In the genomic region with DNA sequence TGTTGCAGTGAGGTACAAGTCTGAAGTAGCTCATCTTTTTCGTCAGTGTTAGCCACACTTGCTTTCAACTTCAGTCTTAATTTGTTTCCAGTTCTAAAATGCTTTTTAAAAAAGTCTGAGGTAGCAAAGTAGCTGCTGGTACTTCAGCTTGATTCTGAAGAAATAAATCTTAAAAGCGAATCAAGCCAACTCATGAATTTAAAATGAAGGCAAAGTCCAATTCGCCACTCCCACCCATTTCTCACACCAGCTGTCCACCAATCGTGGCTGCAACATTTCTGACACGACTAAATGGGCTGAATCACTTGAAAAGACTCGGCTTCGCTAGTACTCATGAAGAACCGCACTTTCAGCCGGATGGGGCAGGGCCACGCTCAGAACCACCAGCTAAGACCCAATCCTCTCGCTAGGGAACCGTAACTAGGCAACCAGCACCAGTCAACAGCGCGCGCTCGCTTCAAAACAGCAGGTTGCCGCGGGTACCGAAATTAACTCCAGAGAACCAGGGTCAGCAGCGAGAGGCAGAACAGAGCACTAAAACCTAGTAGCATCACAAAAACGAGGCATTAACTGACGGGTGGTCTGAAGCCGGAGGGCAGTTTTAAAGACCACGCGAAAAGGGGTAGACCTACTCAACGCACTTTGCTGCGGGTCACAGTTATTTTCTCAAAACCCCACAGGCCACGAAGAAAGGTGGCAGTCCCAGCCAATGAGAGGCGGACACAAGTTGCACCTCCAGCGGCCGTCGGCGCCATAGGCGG, we compare ENCODE assay signal across 1 cellular context.
TF ChIP-seq lines count a peak whose summit lies in the region.

No MANE protein-coding gene starts in this region.

TF ChIP-seq in HEK293, 187 proteins besides CTCF, POLR2A, EP300 and RAD21 (continued from another document and continues in another):
- TF ChIP-seq, protein P1, sequence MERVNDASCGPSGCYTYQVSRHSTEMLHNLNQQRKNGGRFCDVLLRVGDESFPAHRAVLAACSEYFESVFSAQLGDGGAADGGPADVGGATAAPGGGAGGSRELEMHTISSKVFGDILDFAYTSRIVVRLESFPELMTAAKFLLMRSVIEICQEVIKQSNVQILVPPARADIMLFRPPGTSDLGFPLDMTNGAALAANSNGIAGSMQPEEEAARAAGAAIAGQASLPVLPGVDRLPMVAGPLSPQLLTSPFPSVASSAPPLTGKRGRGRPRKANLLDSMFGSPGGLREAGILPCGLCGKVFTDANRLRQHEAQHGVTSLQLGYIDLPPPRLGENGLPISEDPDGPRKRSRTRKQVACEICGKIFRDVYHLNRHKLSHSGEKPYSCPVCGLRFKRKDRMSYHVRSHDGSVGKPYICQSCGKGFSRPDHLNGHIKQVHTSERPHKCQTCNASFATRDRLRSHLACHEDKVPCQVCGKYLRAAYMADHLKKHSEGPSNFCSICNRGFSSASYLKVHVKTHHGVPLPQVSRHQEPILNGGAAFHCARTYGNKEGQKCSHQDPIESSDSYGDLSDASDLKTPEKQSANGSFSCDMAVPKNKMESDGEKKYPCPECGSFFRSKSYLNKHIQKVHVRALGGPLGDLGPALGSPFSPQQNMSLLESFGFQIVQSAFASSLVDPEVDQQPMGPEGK (tag by site-specific recombination; IDR thresholded peaks at IDR 0.05), result no peak
- TF ChIP-seq ZFHX2 (tag by site-specific recombination; conservative IDR thresholded peaks at IDR 0.05) (no peak), KLF10 (tag by site-specific recombination; IDR thresholded peaks at IDR 0.05) (peak; percentile 36; the same call in 1 of the 2 replicates), ZNF600 (tag by site-specific recombination; IDR thresholded peaks at IDR 0.05) (peak; percentile 69; the same call in 1 of the 2 replicates), ZNF202 (tag by site-specific recombination; IDR thresholded peaks at IDR 0.05; ENCODE audit: borderline replicate concordance) (no peak), ZNF449 (tag by site-specific recombination; IDR thresholded peaks at IDR 0.05) (no peak; the same call in 1 of the 2 replicates), ZNF391 (tag by site-specific recombination; IDR thresholded peaks at IDR 0.05; ENCODE audit: borderline replicate concordance, low read depth) (0 out of 2 replicates have a peak, but pooled peaks have one; percentile 15), ZNF560 (tag by site-specific recombination; IDR thresholded peaks at IDR 0.05; ENCODE audit: borderline replicate concordance) (no peak), ZNF302 (tag by site-specific recombination; IDR thresholded peaks at IDR 0.05; ENCODE audit: low read depth) (no peak), ZNF140 (tag by site-specific recombination; IDR thresholded peaks at IDR 0.05) (no peak), KLF7 (tag by site-specific recombination; IDR thresholded peaks at IDR 0.05; ENCODE audit: borderline replicate concordance) (no peak), ZNF792 (tag by site-specific recombination; IDR thresholded peaks at IDR 0.05) (no peak), ZFP37 (tag by site-specific recombination; IDR thresholded peaks at IDR 0.05) (no peak), ZNF184 (tag by site-specific recombination; IDR thresholded peaks at IDR 0.05) (0 out of 2 replicates have a peak, but pooled peaks have one; percentile 47), ZNF341 (tag by site-specific recombination; IDR thresholded peaks at IDR 0.05; ENCODE audit: low read depth) (no peak; the same call in 1 of the 2 replicates), ZNF548 (tag by site-specific recombination; IDR thresholded peaks at IDR 0.05) (no peak), BCL11A (tag by site-specific recombination; IDR thresholded peaks at IDR 0.05; ENCODE audit: low read depth) (no peak), ZNF830 (tag by site-specific recombination; IDR thresholded peaks at IDR 0.05; ENCODE audit: low read depth) (no peak), GFI1B (tag by site-specific recombination; IDR thresholded peaks at IDR 0.05) (0 out of 2 replicates have a peak, but pooled peaks have one; percentile 6), ZNF555 (tag by site-specific recombination; conservative IDR thresholded peaks at IDR 0.05) (no peak), ZNF398 (tag by site-specific recombination; IDR thresholded peaks at IDR 0.05) (no peak), ZNF121 (tag by site-specific recombination; IDR thresholded peaks at IDR 0.05) (no peak), ZNF239 (tag by site-specific recombination; IDR thresholded peaks at IDR 0.05) (no peak), RBAK (tag by site-specific recombination; IDR thresholded peaks at IDR 0.05) (no peak), ZNF580 (tag by site-specific recombination; IDR thresholded peaks at IDR 0.05) (no peak), YY2 (tag by site-specific recombination; IDR thresholded peaks at IDR 0.05) (no peak), ZNF311 (tag by site-specific recombination; IDR thresholded peaks at IDR 0.05; ENCODE audit: borderline replicate concordance) (no peak), ZNF473 (tag by site-specific recombination; IDR thresholded peaks at IDR 0.05) (no peak), ZNF175 (tag by site-specific recombination; IDR thresholded peaks at IDR 0.05) (no peak), PBX3 (CRISPR knock-in tag; IDR thresholded peaks at IDR 0.05) (no peak), ZBTB48 (tag by site-specific recombination; IDR thresholded peaks at IDR 0.05) (no peak), MYNN (tag by site-specific recombination; IDR thresholded peaks at IDR 0.05; ENCODE audit: borderline replicate concordance) (peak; percentile 97), ZNF514 (tag by site-specific recombination; IDR thresholded peaks at IDR 0.05) (no peak), ZBTB21 (tag by site-specific recombination; IDR thresholded peaks at IDR 0.05) (no peak), HOXD13 (CRISPR knock-in tag; IDR thresholded peaks at IDR 0.05; ENCODE audit: borderline replicate concordance) (no peak), ZNF670 (tag by site-specific recombination; IDR thresholded peaks at IDR 0.05; ENCODE audit: low read depth) (no peak), ZBTB1 (tag by site-specific recombination; IDR thresholded peaks at IDR 0.05) (no peak), MEIS1 (CRISPR knock-in tag; IDR thresholded peaks at IDR 0.05; ENCODE audit: borderline replicate concordance) (no peak), ZNF16 (tag by site-specific recombination; IDR thresholded peaks at IDR 0.05; ENCODE audit: low read depth) (no peak), SALL2 (tag by site-specific recombination; IDR thresholded peaks at IDR 0.05; ENCODE audit: borderline replicate concordance) (no peak), SP2 (tag by site-specific recombination; IDR thresholded peaks at IDR 0.05) (peak; percentile 90), ZIC2 (tag by site-specific recombination; IDR thresholded peaks at IDR 0.05) (peak; percentile 41), ZNF791 (tag by site-specific recombination; IDR thresholded peaks at IDR 0.05) (no peak), ZNF596 (tag by site-specific recombination; IDR thresholded peaks at IDR 0.05) (no peak), REST (tag by site-specific recombination; IDR thresholded peaks at IDR 0.05) (no peak)
- TF ChIP-seq, protein P2, sequence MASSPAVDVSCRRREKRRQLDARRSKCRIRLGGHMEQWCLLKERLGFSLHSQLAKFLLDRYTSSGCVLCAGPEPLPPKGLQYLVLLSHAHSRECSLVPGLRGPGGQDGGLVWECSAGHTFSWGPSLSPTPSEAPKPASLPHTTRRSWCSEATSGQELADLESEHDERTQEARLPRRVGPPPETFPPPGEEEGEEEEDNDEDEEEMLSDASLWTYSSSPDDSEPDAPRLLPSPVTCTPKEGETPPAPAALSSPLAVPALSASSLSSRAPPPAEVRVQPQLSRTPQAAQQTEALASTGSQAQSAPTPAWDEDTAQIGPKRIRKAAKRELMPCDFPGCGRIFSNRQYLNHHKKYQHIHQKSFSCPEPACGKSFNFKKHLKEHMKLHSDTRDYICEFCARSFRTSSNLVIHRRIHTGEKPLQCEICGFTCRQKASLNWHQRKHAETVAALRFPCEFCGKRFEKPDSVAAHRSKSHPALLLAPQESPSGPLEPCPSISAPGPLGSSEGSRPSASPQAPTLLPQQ (tag by site-specific recombination; IDR thresholded peaks at IDR 0.05), result no peak
